In the genomic region with DNA sequence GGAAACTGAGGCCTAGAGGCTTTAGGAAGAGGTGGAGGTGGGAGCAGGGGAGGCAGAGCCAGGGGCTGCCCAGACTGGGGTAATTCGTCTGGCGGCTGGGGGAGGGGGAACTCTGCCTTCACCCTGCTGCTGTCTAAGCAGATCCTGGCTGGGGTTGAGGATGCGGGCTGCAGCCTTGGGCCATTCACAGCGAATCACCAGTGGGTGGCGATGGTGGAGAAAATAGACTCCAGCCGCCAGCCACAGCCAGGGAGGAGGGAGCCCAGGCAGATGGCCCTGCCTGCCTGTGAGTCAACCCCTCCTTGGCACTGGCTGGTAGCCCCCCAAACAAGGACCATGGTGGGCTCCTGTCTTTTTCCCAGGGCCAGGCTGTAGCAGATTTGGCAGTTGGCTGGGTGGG, we compare ENCODE assay signal across 8 cellular contexts. TPM values are rescaled to one million over a fixed set of nuclear protein-coding genes. Genes with fewer than 3 reads are reported as not detected.
DNase-seq lines count a peak whose midpoint lies in the region; TF ChIP-seq lines count a peak whose summit lies in the region.

No MANE protein-coding gene starts in this region.

- H3K9me3 ChIP-seq in esophagus muscularis mucosa = no peaks in the 10 kb centered on the region

- no peak overlapping the region for H3K27ac ChIP-seq in esophagus muscularis mucosa (replicated peaks in 1 of 4)

- 83% methylated on average over 2 of the region's 6 CpGs for WGBS in esophagus muscularis mucosa

- H3K4me3 ChIP-seq in HFF-Myc (replicated peaks; ENCODE audit: low read depth, low read length) = no peak overlapping the region
- no peak overlapping the region for H3K4me3 ChIP-seq in esophagus muscularis mucosa

- in situ Hi-C loops in SK-MEL-5 (cut with HindIII; ENCODE audit: low pct_unique_long_range_greater_than_20kb, low sequenced_read_pairs) = no loop called here

- TF ChIP-seq CTCF in HFF-Myc (IDR thresholded peaks at IDR 0.05; ENCODE audit: low read depth, low read length, missing control alignments) = peak; percentile 18
- no peak for TF ChIP-seq CTCF in esophagus muscularis mucosa (IDR thresholded peaks at IDR 0.05)

- intact Hi-C loops in esophagus muscularis mucosa (cut with DNase I) = no loop called here

- no peaks in the 10 kb centered on the region for H3K36me3 ChIP-seq in esophagus muscularis mucosa

- no peaks in the 10 kb centered on the region for H3K27me3 ChIP-seq in esophagus muscularis mucosa

- DNase-seq in Ammon's horn (ENCODE audit: low spot score) (peak; percentile 81), HFF-Myc (ENCODE audit: extremely low read depth, low read depth) (no peak), SK-MEL-5 (ENCODE audit: low read depth, low spot score) (peak; percentile 63), iPS-NIHi11 (ENCODE audit: low spot score) (peak; percentile 78), cerebellar nuclear complex (lab: John Stamatoyannopoulos, UW) (no peak), GM19240 (ENCODE audit: insufficient read length, low spot score) (no peak), esophagus muscularis mucosa (ENCODE audit: extremely low spot score) (no peak)
- DNase-seq in NK-92 treated with Interleukin-12 subunit alpha and Interleukin-12 subunit beta, amount 100 ng/mL, for 24 hours (lab: John Stamatoyannopoulos, UW) = no peak

- peaks cover 0 to 22% (median 13%) of the 10 kb centered on the region in 4 donors for H3K4me1 ChIP-seq in esophagus muscularis mucosa

- no peak for TF ChIP-seq EP300 in esophagus muscularis mucosa (IDR thresholded peaks at IDR 0.05)

- TF ChIP-seq POLR2A in esophagus muscularis mucosa (IDR thresholded peaks at IDR 0.05; ENCODE audit: low read depth) = no peak

RNA-seq across cellular contexts. Expression of gene CDH5, which starts 41.7 kb away (rescaled TPM):
- total RNA-seq in SK-MEL-5 (2014; rRNA removed; shearing (Covaris generic)) = not detected in 2 replicates
- polyA plus RNA-seq in SK-MEL-5 (2015; cell fraction: cytosol; rRNA removed) = not detected in 2 replicates
- not detected in 2 replicates for polyA plus RNA-seq in SK-MEL-5 (2015; cell fraction: nucleus; rRNA removed)
- total RNA-seq in esophagus muscularis mucosa = 10 to 100 TPM; 19.5 to 63.1 (median 50.6) TPM

Comparison
In these comparisons a context has a peak if more than half of its experiments do, and no peak if none do; other contexts are left out.
1. DNase-seq: peak in Ammon's horn (single experiment), SK-MEL-5 (single experiment) and iPS-NIHi11 (single experiment); none in HFF-Myc (single experiment), cerebellar nuclear complex (0 of 2), GM19240 (single experiment), esophagus muscularis mucosa (single experiment) and NK-92 treated with Interleukin-12 subunit alpha and Interleukin-12 subunit beta, amount 100 ng/mL, for 24 hours (single experiment).
2. RNA of gene CDH5, which starts 41.7 kb away (total RNA-seq): 19.5 to 63.1 TPM in esophagus muscularis mucosa; not detected in SK-MEL-5; every median in the first group is over 10 times any median in the second.